ENCODE assay signal across 24 cellular contexts in the genomic region with DNA sequence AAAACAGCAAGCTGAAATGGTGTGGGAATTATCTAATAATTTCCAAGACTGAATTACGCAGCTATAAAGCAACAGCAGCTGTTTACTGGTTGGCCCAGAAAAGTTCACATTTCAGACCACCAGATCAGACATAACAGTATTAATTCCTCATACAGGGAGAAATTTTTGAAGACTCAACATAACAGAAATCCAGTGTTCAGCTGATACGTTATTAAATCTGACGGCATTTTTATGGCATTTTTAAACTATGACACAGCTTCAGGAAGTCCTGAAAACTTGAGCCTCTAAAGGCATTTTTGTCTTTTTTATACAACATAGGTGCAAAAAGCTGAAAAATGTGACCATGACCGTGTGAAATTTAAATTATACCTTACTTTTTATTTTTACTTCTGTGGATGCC.
DNase-seq lines count a peak whose midpoint lies in the region; ATAC-seq, FAIRE-seq and TF ChIP-seq lines count a peak whose summit lies in the region.
"Had no signal": no experiment of that assay in that cellular context is flagged by ENCODE, and none has a peak within 500 bp of the region (broad histone marks: within the 10 kb centered on the region; RNA-seq: fewer than 3 reads in every experiment).

No MANE protein-coding gene starts in this region.

- H3K27me3 Mint-ChIP-seq in nephron (ENCODE audit: low read depth), result no peaks in the 10 kb centered on the region
- no peaks in the 10 kb centered on the region for H3K27me3 Mint-ChIP-seq in T-helper 17 cell
- H3K27me3 Mint-ChIP-seq: activated naive CD4-positive, alpha-beta T cell treated with anti-CD3 and anti-CD28 coated beads, Interleukin-2, amount 10 ng/mL, durations not matched to agents 7 days and 5 days; activated T-cell treated with anti-CD3 and anti-CD28 coated beads, Interleukin-2, amount 50 U/mL, for 24 hours had no signal

- ATAC-seq in GM21737 (IDR thresholded peaks at IDR 0.05; ENCODE audit: unreplicated experiment), result no peak
- ATAC-seq in GM21515 (IDR thresholded peaks at IDR 0.05; ENCODE audit: unreplicated experiment), result no peak
- ATAC-seq in GM19035 (IDR thresholded peaks at IDR 0.05; ENCODE audit: unreplicated experiment), result no peak
- no peak for ATAC-seq in T-helper 17 cell
- ATAC-seq: activated CD8-positive, alpha-beta T cell treated with anti-CD3 and anti-CD28 coated beads, Interleukin-2, amount 10 ng/mL, durations not matched to agents 7 days and 5 days; heart left ventricle; left ventricle myocardium superior; mucosa of descending colon had no signal

- FAIRE-seq in endometrium (lab: Jason Lieb, UNC), result peak; percentile 43
- FAIRE-seq: H1 had no signal

- H3K27ac Mint-ChIP-seq in nephron (peak overlapping the region; percentile 59 to 81 (median 79)), T-helper 17 cell (no peak overlapping the region)
- H3K27ac Mint-ChIP-seq: activated CD8-positive, alpha-beta T cell treated with anti-CD3 and anti-CD28 coated beads, Interleukin-2, amount 10 ng/mL, durations not matched to agents 7 days and 5 days; activated naive CD4-positive, alpha-beta T cell treated with anti-CD3 and anti-CD28 coated beads, Interleukin-2, amount 10 ng/mL, durations not matched to agents 7 days and 5 days; activated T-cell treated with anti-CD3 and anti-CD28 coated beads, Interleukin-2, amount 50 U/mL, for 24 hours had no signal

- H3K4me1 Mint-ChIP-seq in nephron (peaks cover 38% of the 10 kb centered on the region), T-helper 17 cell (peaks cover 6% of the 10 kb centered on the region)

- DNase-seq in EH (ENCODE audit: low read depth) (peak; percentile 73), M059J (ENCODE audit: low read depth) (peak; percentile 44), T-helper 17 cell (no peak)
- DNase-seq: activated CD8-positive, alpha-beta T cell treated with anti-CD3 and anti-CD28 coated beads, Interleukin-2, amount 10 ng/mL, durations not matched to agents 7 days and 5 days; activated naive CD4-positive, alpha-beta T cell treated with anti-CD3 and anti-CD28 coated beads, Interleukin-2, amount 10 ng/mL, durations not matched to agents 7 days and 5 days; activated T-cell treated with anti-CD3 and anti-CD28 coated beads, Interleukin-2, amount 50 U/mL, for 24 hours; Calu3; cerebellar nuclear complex; effector memory CD4-positive, alpha-beta T cell; heart left ventricle; Karpas-422; left ventricle myocardium superior; mucosa of descending colon; NCI-H1105; NCI-H2081 treated with DMSO at 0.1 percent for 48 hours; NCI-H524; T1000 had no signal

- no peaks in the 10 kb centered on the region for H3K9me3 ChIP-seq in T-helper 17 cell (ENCODE audit: control insufficient read depth, low read length, poor library complexity, severe bottlenecking)
- H3K9me3 ChIP-seq: ascending aorta, heart left ventricle, mucosa of descending colon had no signal

- no peak for TF ChIP-seq CTCF in nephron (IDR thresholded peaks at IDR 0.05; ENCODE audit: unreplicated experiment in 3 of 3)

- peaks cover 28% of the 10 kb centered on the region for H3K36me3 Mint-ChIP-seq in nephron (ENCODE audit: low read depth)
- no peaks in the 10 kb centered on the region for H3K36me3 Mint-ChIP-seq in T-helper 17 cell (ENCODE audit: low read depth)
- H3K36me3 Mint-ChIP-seq: activated naive CD4-positive, alpha-beta T cell treated with anti-CD3 and anti-CD28 coated beads, Interleukin-2, amount 10 ng/mL, durations not matched to agents 7 days and 5 days had no signal

- H3K9me3 Mint-ChIP-seq in nephron, result no peaks in the 10 kb centered on the region
- H3K9me3 Mint-ChIP-seq: activated naive CD4-positive, alpha-beta T cell treated with anti-CD3 and anti-CD28 coated beads, Interleukin-2, amount 10 ng/mL, durations not matched to agents 7 days and 5 days; activated T-cell treated with anti-CD3 and anti-CD28 coated beads, Interleukin-2, amount 50 U/mL, for 24 hours had no signal

- H3K4me3 Mint-ChIP-seq in nephron (no peak overlapping the region), T-helper 17 cell (no peak overlapping the region)
- H3K4me3 Mint-ChIP-seq: activated CD8-positive, alpha-beta T cell treated with anti-CD3 and anti-CD28 coated beads, Interleukin-2, amount 10 ng/mL, durations not matched to agents 7 days and 5 days; activated naive CD4-positive, alpha-beta T cell treated with anti-CD3 and anti-CD28 coated beads, Interleukin-2, amount 10 ng/mL, durations not matched to agents 7 days and 5 days; activated T-cell treated with anti-CD3 and anti-CD28 coated beads, Interleukin-2, amount 50 U/mL, for 24 hours had no signal

Comparison
In these comparisons a context has a peak if more than half of its experiments do, and no peak if none do; other contexts are left out.
1. DNase-seq: peak in EH (single experiment) and M059J (single experiment); none in T-helper 17 cell (0 of 3).